Comparison of ENCODE assay signal across 8 cellular contexts in the genomic region with DNA sequence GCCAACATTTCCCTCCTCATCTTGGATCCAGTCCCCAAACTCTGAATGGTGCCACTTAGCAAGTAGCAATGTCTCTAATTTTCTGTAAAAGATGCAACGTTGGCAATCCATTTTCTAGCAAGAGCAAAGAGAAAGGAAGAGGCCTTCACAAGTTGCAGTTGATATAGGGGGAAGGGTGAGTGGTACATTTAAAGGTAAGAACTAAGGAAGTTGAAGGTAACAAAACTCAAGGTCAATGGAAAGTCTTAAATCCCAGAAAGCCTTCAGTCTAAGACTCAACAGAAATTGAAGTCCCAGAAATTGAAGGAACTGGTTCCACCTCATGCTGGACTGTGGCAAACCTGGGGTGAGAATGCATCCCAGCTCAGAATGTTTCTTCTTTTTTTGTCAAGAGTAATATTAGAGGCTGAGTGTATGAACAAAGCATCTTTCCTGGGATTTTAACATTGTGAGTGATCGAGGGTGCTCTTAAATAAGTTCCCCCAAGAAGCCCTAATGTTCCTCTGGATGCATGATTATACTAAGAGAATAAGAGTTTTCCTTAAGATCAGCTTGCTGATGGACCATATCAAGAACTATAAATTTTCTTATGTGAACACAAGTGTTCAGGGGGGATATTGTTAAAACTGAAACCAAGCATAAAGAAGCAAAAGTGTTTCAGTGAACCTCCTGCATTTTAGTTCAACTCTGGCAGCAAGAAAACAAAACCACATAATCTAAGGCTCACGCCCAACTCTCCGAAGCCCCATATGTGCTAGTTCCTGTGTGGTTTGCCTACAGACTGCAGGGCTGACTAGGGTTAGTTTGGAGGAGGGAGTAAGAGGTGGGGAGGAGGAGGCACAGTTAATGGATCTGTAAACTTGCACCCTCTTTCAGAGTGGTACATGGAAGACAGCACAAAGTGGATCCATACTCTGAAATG. TPM values are rescaled to one million over a fixed set of nuclear protein-coding genes. Genes with fewer than 3 reads are reported as not detected.
DNase-seq lines count a peak whose midpoint lies in the region; ATAC-seq, FAIRE-seq and TF ChIP-seq lines count a peak whose summit lies in the region.

A gene (plus strand): TSS at position 779 of the 922 bp plus-strand sequence. CDS start 46,023 bp downstream, outside the sequence.

- ATAC-seq in HG03196 (IDR thresholded peaks at IDR 0.05; ENCODE audit: unreplicated experiment) (peak; percentile 69), naive B cell (ENCODE audit: low read depth in 2 of 2) (peak; percentile 65 to 66), GM21528 (IDR thresholded peaks at IDR 0.05; ENCODE audit: low FRiP score, unreplicated experiment) (no peak)

- no peak within 1 kb of the TSS for H3K4me3 ChIP-seq in uterus

- intact Hi-C loops in activated CD4-positive, alpha-beta T cell treated with anti-CD3 and anti-CD28 coated beads, Interleukin-2, amount 10 ng/mL, durations not matched to agents 24 days and 14 days (cut with micrococcal nuclease), result loop anchor here (1.0 to 10.0 kb wide), 5 partner anchors 10 to 368 kb away; a partner anchor contains a TSS
- intact Hi-C loops in uterus (cut with DNase I; ENCODE audit: low total_unique reads), result no loop called here

- no peak within 1 kb of the TSS for H3K27ac ChIP-seq in uterus

- no peaks in the 10 kb centered on the region for H3K9me3 Mint-ChIP-seq in activated CD4-positive, alpha-beta T cell treated with anti-CD3 and anti-CD28 coated beads, Interleukin-2, amount 10 ng/mL, durations not matched to agents 24 days and 14 days
- no peaks in the 10 kb centered on the region for H3K9me3 Mint-ChIP-seq in naive B cell

- no peaks in the 10 kb centered on the region for H3K9me3 ChIP-seq in uterus

- no peak for TF ChIP-seq CTCF in uterus (IDR thresholded peaks at IDR 0.05)

- peaks cover 24% of the 10 kb centered on the region for H3K4me1 Mint-ChIP-seq in activated CD4-positive, alpha-beta T cell treated with anti-CD3 and anti-CD28 coated beads, Interleukin-2, amount 10 ng/mL, durations not matched to agents 24 days and 14 days
- H3K4me1 Mint-ChIP-seq in naive B cell, result peaks cover 32 to 65% (median 52%) of the 10 kb centered on the region in 3 donors

- no peaks in the 10 kb centered on the region for H3K4me1 ChIP-seq in uterus

- peaks cover 2% of the 10 kb centered on the region for H3K36me3 Mint-ChIP-seq in activated CD4-positive, alpha-beta T cell treated with anti-CD3 and anti-CD28 coated beads, Interleukin-2, amount 10 ng/mL, durations not matched to agents 24 days and 14 days (ENCODE audit: low read depth)
- no peaks in the 10 kb centered on the region for H3K36me3 Mint-ChIP-seq in naive B cell

- peak within 1 kb of the TSS; percentile 82 for H3K27ac Mint-ChIP-seq in activated CD4-positive, alpha-beta T cell treated with anti-CD3 and anti-CD28 coated beads, Interleukin-2, amount 10 ng/mL, durations not matched to agents 24 days and 14 days
- peak within 1 kb of the TSS; percentile 67 to 94 (median 92) for H3K27ac Mint-ChIP-seq in naive B cell

- H3K36me3 ChIP-seq in uterus, result no peaks in the 10 kb centered on the region

- peak; percentile 36 for DNase-seq in GM18507 (ENCODE audit: extremely low spot score, insufficient read length, low read depth)
- peak; percentile 93 for DNase-seq in activated CD4-positive, alpha-beta T cell treated with anti-CD3 and anti-CD28 coated beads, Interleukin-2, amount 10 ng/mL, durations not matched to agents 24 days and 14 days
- peak; percentile 44 for DNase-seq in naive B cell
- DNase-seq in NCI-H2107 (lab: John Stamatoyannopoulos, UW), result no peak
- DNase-seq in uterus, result no peak
- no peak for DNase-seq in 8988T

- no peak for TF ChIP-seq POLR2A in uterus (IDR thresholded peaks at IDR 0.05)

- no peaks in the 10 kb centered on the region for H3K27me3 Mint-ChIP-seq in activated CD4-positive, alpha-beta T cell treated with anti-CD3 and anti-CD28 coated beads, Interleukin-2, amount 10 ng/mL, durations not matched to agents 24 days and 14 days
- no peaks in the 10 kb centered on the region for H3K27me3 Mint-ChIP-seq in naive B cell

- peak within 1 kb of the TSS; percentile 84 for H3K4me3 Mint-ChIP-seq in activated CD4-positive, alpha-beta T cell treated with anti-CD3 and anti-CD28 coated beads, Interleukin-2, amount 10 ng/mL, durations not matched to agents 24 days and 14 days
- H3K4me3 Mint-ChIP-seq in naive B cell, result peak within 1 kb of the TSS; percentile 83 to 98 (median 95)

- H3K27me3 ChIP-seq in uterus, result no peaks in the 10 kb centered on the region

- FAIRE-seq in GM18507 (lab: Jason Lieb, UNC), result peak; percentile 100

RNA-seq across cellular contexts. Expression of the gene that starts here (rescaled TPM):
- total RNA-seq in activated CD4-positive, alpha-beta T cell treated with anti-CD3 and anti-CD28 coated beads, Interleukin-2, amount 10 ng/mL, durations not matched to agents 24 days and 14 days, result 34.4 and 38.4 TPM in 2 replicates
- 10 to 100 TPM in 5 of 6 donors, 1 to 10 TPM in 1; 7.7 to 37.7 (median 18.7) TPM for polyA plus RNA-seq in naive B cell (ENCODE audit: low read depth in 6 of 6)
- total RNA-seq in uterus, result 1 to 10 TPM in 1 of 4 donors, under 1 TPM in 1, not detected in 2; 0.97 to 2.0 TPM

Comparison
In these comparisons a context has a peak if more than half of its experiments do, and no peak if none do; other contexts are left out.
1. RNA of the gene that starts here (total RNA-seq): 34.4 to 38.4 TPM in activated CD4-positive, alpha-beta T cell treated with anti-CD3 and anti-CD28 coated beads, Interleukin-2, amount 10 ng/mL, durations not matched to agents 24 days and 14 days; 0.97 to 2.0 TPM in uterus; every median in the first group is over 10 times any median in the second.
2. DNase-seq: peak in GM18507 (single experiment), activated CD4-positive, alpha-beta T cell treated with anti-CD3 and anti-CD28 coated beads, Interleukin-2, amount 10 ng/mL, durations not matched to agents 24 days and 14 days (single experiment) and naive B cell (single experiment); none in NCI-H2107 (single experiment), uterus (0 of 2) and 8988T (single experiment).